In the genomic region with DNA sequence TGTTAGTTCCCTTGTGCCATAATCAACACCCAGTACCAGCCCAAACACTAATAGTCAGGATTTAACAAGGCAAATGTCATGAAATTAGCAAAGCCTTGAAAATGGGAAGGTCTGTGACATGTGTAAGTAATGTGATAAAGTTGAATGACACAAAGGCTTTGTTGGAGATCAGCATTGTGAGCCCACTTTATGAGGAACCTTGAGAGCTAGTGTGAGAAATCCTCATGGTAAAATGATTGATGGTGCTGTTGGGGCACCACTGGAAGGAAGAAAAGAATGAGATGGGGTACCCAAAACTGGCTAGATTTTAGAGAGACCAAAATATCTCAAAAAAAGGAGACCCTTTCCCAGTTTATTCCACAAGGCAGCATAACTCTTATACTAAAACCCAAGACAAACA, we compare ENCODE assay signal across 1 cellular context.
A peak's percentile ranks its signal among the peaks of the same experiment; 100 is the strongest.
TF ChIP-seq lines count a peak whose summit lies in the region.

No MANE protein-coding gene starts in this region.

TF ChIP-seq in K562, 482 proteins besides CTCF, POLR2A, EP300 and RAD21 (continued from another document):
- TF ChIP-seq, protein P1, sequence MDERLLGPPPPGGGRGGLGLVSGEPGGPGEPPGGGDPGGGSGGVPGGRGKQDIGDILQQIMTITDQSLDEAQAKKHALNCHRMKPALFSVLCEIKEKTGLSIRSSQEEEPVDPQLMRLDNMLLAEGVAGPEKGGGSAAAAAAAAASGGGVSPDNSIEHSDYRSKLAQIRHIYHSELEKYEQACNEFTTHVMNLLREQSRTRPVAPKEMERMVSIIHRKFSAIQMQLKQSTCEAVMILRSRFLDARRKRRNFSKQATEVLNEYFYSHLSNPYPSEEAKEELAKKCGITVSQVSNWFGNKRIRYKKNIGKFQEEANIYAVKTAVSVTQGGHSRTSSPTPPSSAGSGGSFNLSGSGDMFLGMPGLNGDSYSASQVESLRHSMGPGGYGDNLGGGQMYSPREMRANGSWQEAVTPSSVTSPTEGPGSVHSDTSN (CRISPR knock-in tag; IDR thresholded peaks at IDR 0.05; ENCODE audit: low read depth), result no peak
- TF ChIP-seq, protein P1 (tag; conservative IDR thresholded peaks at IDR 0.05; ENCODE audit: low read depth), result 0 out of 2 replicates have a peak, but pooled peaks have one; percentile 23
- TF ChIP-seq NCOR1 (IDR thresholded peaks at IDR 0.05), result no peak
- TF ChIP-seq, protein P2, sequence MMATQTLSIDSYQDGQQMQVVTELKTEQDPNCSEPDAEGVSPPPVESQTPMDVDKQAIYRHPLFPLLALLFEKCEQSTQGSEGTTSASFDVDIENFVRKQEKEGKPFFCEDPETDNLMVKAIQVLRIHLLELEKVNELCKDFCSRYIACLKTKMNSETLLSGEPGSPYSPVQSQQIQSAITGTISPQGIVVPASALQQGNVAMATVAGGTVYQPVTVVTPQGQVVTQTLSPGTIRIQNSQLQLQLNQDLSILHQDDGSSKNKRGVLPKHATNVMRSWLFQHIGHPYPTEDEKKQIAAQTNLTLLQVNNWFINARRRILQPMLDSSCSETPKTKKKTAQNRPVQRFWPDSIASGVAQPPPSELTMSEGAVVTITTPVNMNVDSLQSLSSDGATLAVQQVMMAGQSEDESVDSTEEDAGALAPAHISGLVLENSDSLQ (IDR thresholded peaks at IDR 0.05), result peak; percentile 77
- TF ChIP-seq SP2 (IDR thresholded peaks at IDR 0.05; ENCODE audit: extremely low read depth, low read depth, low read length, poor library complexity, severe bottlenecking), result no peak
- TF ChIP-seq, protein P3, sequence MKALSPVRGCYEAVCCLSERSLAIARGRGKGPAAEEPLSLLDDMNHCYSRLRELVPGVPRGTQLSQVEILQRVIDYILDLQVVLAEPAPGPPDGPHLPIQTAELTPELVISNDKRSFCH (CRISPR knock-in tag; IDR thresholded peaks at IDR 0.05), result no peak
- TF ChIP-seq, protein P3 (tag; IDR thresholded peaks at IDR 0.05), result no peak
- TF ChIP-seq NCOA4 (IDR thresholded peaks at IDR 0.05; ENCODE audit: partially characterized antibody), result no peak
- no peak for TF ChIP-seq TAF15 (IDR thresholded peaks at IDR 0.05; ENCODE audit: low read depth, low read length)
- TF ChIP-seq CBFB (CRISPR knock-in tag; IDR thresholded peaks at IDR 0.05), result no peak
- TF ChIP-seq, protein P4, sequence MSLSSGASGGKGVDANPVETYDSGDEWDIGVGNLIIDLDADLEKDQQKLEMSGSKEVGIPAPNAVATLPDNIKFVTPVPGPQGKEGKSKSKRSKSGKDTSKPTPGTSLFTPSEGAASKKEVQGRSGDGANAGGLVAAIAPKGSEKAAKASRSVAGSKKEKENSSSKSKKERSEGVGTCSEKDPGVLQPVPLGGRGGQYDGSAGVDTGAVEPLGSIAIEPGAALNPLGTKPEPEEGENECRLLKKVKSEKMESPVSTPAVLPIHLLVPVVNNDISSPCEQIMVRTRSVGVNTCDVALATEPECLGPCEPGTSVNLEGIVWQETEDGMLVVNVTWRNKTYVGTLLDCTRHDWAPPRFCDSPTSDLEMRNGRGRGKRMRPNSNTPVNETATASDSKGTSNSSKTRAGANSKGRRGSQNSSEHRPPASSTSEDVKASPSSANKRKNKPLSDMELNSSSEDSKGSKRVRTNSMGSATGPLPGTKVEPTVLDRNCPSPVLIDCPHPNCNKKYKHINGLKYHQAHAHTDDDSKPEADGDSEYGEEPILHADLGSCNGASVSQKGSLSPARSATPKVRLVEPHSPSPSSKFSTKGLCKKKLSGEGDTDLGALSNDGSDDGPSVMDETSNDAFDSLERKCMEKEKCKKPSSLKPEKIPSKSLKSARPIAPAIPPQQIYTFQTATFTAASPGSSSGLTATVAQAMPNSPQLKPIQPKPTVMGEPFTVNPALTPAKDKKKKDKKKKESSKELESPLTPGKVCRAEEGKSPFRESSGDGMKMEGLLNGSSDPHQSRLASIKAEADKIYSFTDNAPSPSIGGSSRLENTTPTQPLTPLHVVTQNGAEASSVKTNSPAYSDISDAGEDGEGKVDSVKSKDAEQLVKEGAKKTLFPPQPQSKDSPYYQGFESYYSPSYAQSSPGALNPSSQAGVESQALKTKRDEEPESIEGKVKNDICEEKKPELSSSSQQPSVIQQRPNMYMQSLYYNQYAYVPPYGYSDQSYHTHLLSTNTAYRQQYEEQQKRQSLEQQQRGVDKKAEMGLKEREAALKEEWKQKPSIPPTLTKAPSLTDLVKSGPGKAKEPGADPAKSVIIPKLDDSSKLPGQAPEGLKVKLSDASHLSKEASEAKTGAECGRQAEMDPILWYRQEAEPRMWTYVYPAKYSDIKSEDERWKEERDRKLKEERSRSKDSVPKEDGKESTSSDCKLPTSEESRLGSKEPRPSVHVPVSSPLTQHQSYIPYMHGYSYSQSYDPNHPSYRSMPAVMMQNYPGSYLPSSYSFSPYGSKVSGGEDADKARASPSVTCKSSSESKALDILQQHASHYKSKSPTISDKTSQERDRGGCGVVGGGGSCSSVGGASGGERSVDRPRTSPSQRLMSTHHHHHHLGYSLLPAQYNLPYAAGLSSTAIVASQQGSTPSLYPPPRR (CRISPR knock-in tag; IDR thresholded peaks at IDR 0.05; ENCODE audit: borderline replicate concordance), result no peak
- TF ChIP-seq, protein P5, sequence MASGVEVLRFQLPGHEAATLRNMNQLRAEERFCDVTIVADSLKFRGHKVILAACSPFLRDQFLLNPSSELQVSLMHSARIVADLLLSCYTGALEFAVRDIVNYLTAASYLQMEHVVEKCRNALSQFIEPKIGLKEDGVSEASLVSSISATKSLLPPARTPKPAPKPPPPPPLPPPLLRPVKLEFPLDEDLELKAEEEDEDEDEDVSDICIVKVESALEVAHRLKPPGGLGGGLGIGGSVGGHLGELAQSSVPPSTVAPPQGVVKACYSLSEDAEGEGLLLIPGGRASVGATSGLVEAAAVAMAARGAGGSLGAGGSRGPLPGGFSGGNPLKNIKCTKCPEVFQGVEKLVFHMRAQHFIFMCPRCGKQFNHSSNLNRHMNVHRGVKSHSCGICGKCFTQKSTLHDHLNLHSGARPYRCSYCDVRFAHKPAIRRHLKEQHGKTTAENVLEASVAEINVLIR (CRISPR knock-in tag; IDR thresholded peaks at IDR 0.05), result no peak
- TF ChIP-seq NELFE (IDR thresholded peaks at IDR 0.05; ENCODE audit: insufficient read depth, insufficient read length), result no peak
- TF ChIP-seq, protein P6, sequence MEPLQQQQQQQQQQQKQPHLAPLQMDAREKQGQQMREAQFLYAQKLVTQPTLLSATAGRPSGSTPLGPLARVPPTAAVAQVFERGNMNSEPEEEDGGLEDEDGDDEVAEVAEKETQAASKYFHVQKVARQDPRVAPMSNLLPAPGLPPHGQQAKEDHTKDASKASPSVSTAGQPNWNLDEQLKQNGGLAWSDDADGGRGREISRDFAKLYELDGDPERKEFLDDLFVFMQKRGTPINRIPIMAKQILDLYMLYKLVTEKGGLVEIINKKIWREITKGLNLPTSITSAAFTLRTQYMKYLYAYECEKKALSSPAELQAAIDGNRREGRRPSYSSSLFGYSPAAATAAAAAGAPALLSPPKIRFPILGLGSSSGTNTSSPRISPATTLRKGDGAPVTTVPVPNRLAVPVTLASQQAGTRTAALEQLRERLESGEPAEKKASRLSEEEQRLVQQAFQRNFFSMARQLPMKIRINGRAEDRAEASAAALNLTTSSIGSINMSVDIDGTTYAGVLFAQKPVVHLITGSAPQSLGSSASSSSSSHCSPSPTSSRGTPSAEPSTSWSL (CRISPR knock-in tag; IDR thresholded peaks at IDR 0.05; ENCODE audit: borderline replicate concordance), result no peak
